ENCODE assay signal across 15 cellular contexts in the genomic region with DNA sequence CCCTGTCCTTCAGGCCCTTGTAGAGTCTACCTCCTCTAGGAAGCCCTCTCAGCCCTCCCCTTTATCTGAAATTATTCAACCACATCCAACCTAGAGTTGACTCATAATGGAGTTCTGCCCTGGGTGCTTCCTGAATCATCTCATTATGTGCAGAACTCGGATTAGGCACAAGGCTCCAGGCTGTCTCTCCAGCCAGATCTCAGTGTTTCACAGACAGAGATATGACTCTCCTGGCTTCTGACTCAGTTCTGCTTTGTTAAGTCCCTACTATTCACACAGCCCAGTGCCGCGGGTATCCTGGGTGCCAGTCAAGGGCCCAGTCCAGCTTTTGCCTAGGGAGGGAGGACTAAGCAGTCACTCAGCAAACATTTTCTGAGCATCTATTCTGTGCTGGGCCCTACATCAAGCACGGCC. TPM values are rescaled to one million over a fixed set of nuclear protein-coding genes. Genes with fewer than 3 reads are reported as not detected.
DNase-seq lines count a peak whose midpoint lies in the region; ATAC-seq and TF ChIP-seq lines count a peak whose summit lies in the region.
"Had no signal": no experiment of that assay in that cellular context is flagged by ENCODE, and none has a peak within 500 bp of the region (broad histone marks: within the 10 kb centered on the region; RNA-seq: fewer than 3 reads in every experiment).

No MANE protein-coding gene starts in this region.

- DNase-seq in Calu3, result peak; percentile 24
- peak; percentile 53 for DNase-seq in MV-4-11 (lab: John Stamatoyannopoulos, UW)
- peak; percentile 90 for DNase-seq in astrocyte of the hippocampus (ENCODE audit: low read depth, low spot score)
- DNase-seq in left lung, result peak in 1 of 2 donors; percentile 20
- no peak for DNase-seq in effector memory CD4-positive, alpha-beta T cell
- DNase-seq in prostate gland (ENCODE audit: low spot score), result no peak
- no peak for DNase-seq in occipital lobe (lab: John Stamatoyannopoulos, UW)
- no peak for DNase-seq in spleen
- DNase-seq: DMS79; small intestine; stimulated activated naive CD4-positive, alpha-beta T cell treated with Interleukin-2 at 50 U/mL for 16 hours had no signal

- no peaks in the 10 kb centered on the region for H3K36me3 Mint-ChIP-seq in Calu3 (ENCODE audit: insufficient read depth, unreplicated experiment)
- H3K36me3 Mint-ChIP-seq: activated naive CD4-positive, alpha-beta T cell treated with anti-CD3 and anti-CD28 coated beads, Interleukin-2, amount 50 U/mL, for 72 hours had no signal

- intact Hi-C loops in Calu3 (cut with micrococcal nuclease; ENCODE audit: unreplicated experiment) (no loop called here), left lung (cut with DNase I) (no loop called here), prostate gland (cut with DNase I) (no loop called here), spleen (cut with DNase I; ENCODE audit: low total_unique reads) (no loop called here)

- no TSS peak for BruUV-seq in Calu3 (replicated peaks; lab: Mats Ljungman, UMichigan)

- H3K9me3 ChIP-seq in left lung, result no peaks in the 10 kb centered on the region
- H3K9me3 ChIP-seq in effector memory CD4-positive, alpha-beta T cell (ENCODE audit: control insufficient read depth, low read length), result no peaks in the 10 kb centered on the region
- no peaks in the 10 kb centered on the region for H3K9me3 ChIP-seq in prostate gland
- no peaks in the 10 kb centered on the region for H3K9me3 ChIP-seq in spleen

- peaks cover 40% of the 10 kb centered on the region for H3K4me1 Mint-ChIP-seq in Calu3 (ENCODE audit: low read depth, unreplicated experiment)

- no peaks in the 10 kb centered on the region for H3K9me3 Mint-ChIP-seq in Calu3 (ENCODE audit: low read depth, unreplicated experiment)
- H3K9me3 Mint-ChIP-seq: activated naive CD4-positive, alpha-beta T cell treated with anti-CD3 and anti-CD28 coated beads, Interleukin-2, amount 50 U/mL, for 72 hours had no signal

- H3K36me3 ChIP-seq in left lung (no peaks in the 10 kb centered on the region), prostate gland (no peaks in the 10 kb centered on the region), spleen (no peaks in the 10 kb centered on the region)
- no peaks in the 10 kb centered on the region for H3K36me3 ChIP-seq in effector memory CD4-positive, alpha-beta T cell (ENCODE audit: control insufficient read depth, insufficient read depth, low read length)

- TF ChIP-seq POLR2A in prostate gland (IDR thresholded peaks at IDR 0.05), result no peak
- TF ChIP-seq POLR2A in spleen (IDR thresholded peaks at IDR 0.05), result no peak

- peaks cover 7 to 14% of the 10 kb centered on the region in 2 donors for H3K4me1 ChIP-seq in left lung
- H3K4me1 ChIP-seq in effector memory CD4-positive, alpha-beta T cell (ENCODE audit: control insufficient read depth, insufficient read depth, low read length, poor library complexity, severe bottlenecking), result no peaks in the 10 kb centered on the region
- H3K4me1 ChIP-seq in prostate gland (replicated peaks), result no peaks in the 10 kb centered on the region
- H3K4me1 ChIP-seq in spleen, result peaks cover 0 to 17% (median 5%) of the 10 kb centered on the region in 6 donors

- ATAC-seq in left lung, result peak; percentile 42

- no peak for TF ChIP-seq CTCF in Calu3 (IDR thresholded peaks at IDR 0.05; ENCODE audit: unreplicated experiment)
- TF ChIP-seq CTCF in left lung (IDR thresholded peaks at IDR 0.05), result no peak
- no peak for TF ChIP-seq CTCF in prostate gland (IDR thresholded peaks at IDR 0.05)
- no peak for TF ChIP-seq CTCF in spleen (IDR thresholded peaks at IDR 0.05 in 8 of 11, conservative IDR thresholded peaks at IDR 0.05 in 3 of 11)

- H3K27ac ChIP-seq in left lung, result no peak overlapping the region
- H3K27ac ChIP-seq in effector memory CD4-positive, alpha-beta T cell (ENCODE audit: insufficient read depth, low read length, poor library complexity, severe bottlenecking), result no peak overlapping the region
- H3K27ac ChIP-seq in prostate gland, result no peak overlapping the region
- H3K27ac ChIP-seq in spleen, result no peak overlapping the region
- H3K27ac ChIP-seq: VCaP had no signal

- no peak overlapping the region for H3K4me3 ChIP-seq in left lung
- H3K4me3 ChIP-seq in effector memory CD4-positive, alpha-beta T cell (ENCODE audit: insufficient read depth, low read depth, low read length, poor library complexity, severe bottlenecking), result no peak overlapping the region
- H3K4me3 ChIP-seq in prostate gland, result no peak overlapping the region
- no peak overlapping the region for H3K4me3 ChIP-seq in spleen

- WGBS in prostate gland, result 77% methylated on average over 4 of the region's 4 CpGs
- WGBS in spleen, 5 donors, result 71 to 88% (median 85%) methylated on average over 1 to 4 of the region's 4 CpGs

- H3K27ac Mint-ChIP-seq in Calu3 (ENCODE audit: unreplicated experiment), result no peak overlapping the region
- H3K27ac Mint-ChIP-seq: activated naive CD4-positive, alpha-beta T cell treated with anti-CD3 and anti-CD28 coated beads, Interleukin-2, amount 50 U/mL, for 72 hours had no signal

- H3K4me3 Mint-ChIP-seq in Calu3 (ENCODE audit: low read depth, unreplicated experiment), result no peak overlapping the region

- H3K27me3 Mint-ChIP-seq in Calu3 (ENCODE audit: unreplicated experiment), result no peaks in the 10 kb centered on the region

- CTCF ChIA-PET in Calu3 (lab: Charles Lee), result interaction anchor here (1.7 kb wide), 1 partner anchor 10 kb away, joined by 5 read pairs; the partner anchor contains the start of gene STRA6

- no peaks in the 10 kb centered on the region for H3K27me3 ChIP-seq in left lung
- no peaks in the 10 kb centered on the region for H3K27me3 ChIP-seq in effector memory CD4-positive, alpha-beta T cell (replicated peaks; ENCODE audit: control insufficient read depth, insufficient read depth, low read length, poor library complexity, severe bottlenecking)
- H3K27me3 ChIP-seq in prostate gland (replicated peaks; ENCODE audit: insufficient read depth), result no peaks in the 10 kb centered on the region
- no peaks in the 10 kb centered on the region for H3K27me3 ChIP-seq in spleen (replicated peaks in 1 of 7)

RNA-seq across cellular contexts. Expression of gene STRA6, which starts 9.3 kb away (rescaled TPM):
- total RNA-seq in Calu3 (2022) (5.9 and 8.4 TPM in 2 replicates), left lung (under 1 TPM; 0.38 to 0.60 TPM), prostate gland (1 to 10 TPM in 1 of 2 donors, under 1 TPM in 1; 0.77 to 1.8 TPM), occipital lobe (2.3 TPM), spleen (1 to 10 TPM in 2 of 7 donors, under 1 TPM in 2, not detected in 3; 0.47 to 1.8 (median 0.94) TPM)
- 1 to 10 TPM in 1 of 3 donors, under 1 TPM in 2; 0.68 to 1.2 (median 0.96) TPM for polyA plus RNA-seq in spleen
- total RNA-seq: mesenteric fat pad had no signal

RNA-seq across cellular contexts. Expression of gene ISLR, which starts 19.8 kb away (rescaled TPM):
- total RNA-seq in Calu3 (2022) (not detected in 2 replicates), left lung (10 to 100 TPM; 10.4 to 43.7 TPM), prostate gland (10 to 100 TPM; 36.5 to 70.7 TPM), occipital lobe (8.9 TPM), spleen (10 to 100 TPM; 13.4 to 69.4 (median 34.2) TPM)
- polyA plus RNA-seq in spleen, result 10 to 100 TPM; 14.4 to 24.2 (median 21.4) TPM
- total RNA-seq: activated naive CD4-positive, alpha-beta T cell treated with anti-CD3 and anti-CD28 coated beads, Interleukin-2, amount 50 U/mL, for 72 hours; NCI-H460 had no signal

RNA-seq across cellular contexts. Expression of gene CCDC33, which starts 42.8 kb away (rescaled TPM):
- total RNA-seq in Calu3 (2022) (2.1 and 2.7 TPM in 2 replicates), left lung (1 to 10 TPM in 1 of 2 donors, not detected in 1; 3.2 TPM), prostate gland (1 to 10 TPM in 1 of 2 donors, not detected in 1; 1.5 TPM), occipital lobe (not detected), spleen (not detected)
- polyA plus RNA-seq in spleen, result under 1 TPM in 1 of 3 donors, not detected in 2; 0.08 TPM
- total RNA-seq: activated naive CD4-positive, alpha-beta T cell treated with anti-CD3 and anti-CD28 coated beads, Interleukin-2, amount 50 U/mL, for 72 hours; mesenteric fat pad; NCI-H460 had no signal

Comparison
In these comparisons a context has a peak if more than half of its experiments do, and no peak if none do; other contexts are left out.
1. DNase-seq: peak in Calu3 (single experiment), MV-4-11 (single experiment) and astrocyte of the hippocampus (single experiment); none in effector memory CD4-positive, alpha-beta T cell (0 of 3), prostate gland (single experiment), occipital lobe (single experiment) and spleen (single experiment).